ENCODE assay signal across 32 cellular contexts in genomic region chr10:30068482-30069223, GRCh38. TPM values are rescaled to one million over a fixed set of nuclear protein-coding genes. Genes with fewer than 3 reads are reported as not detected.
DNase-seq lines count a peak whose midpoint lies in the region; ATAC-seq and TF ChIP-seq lines count a peak whose summit lies in the region.
"Had no signal": no experiment of that assay in that cellular context is flagged by ENCODE, and none has a peak within 500 bp of the region (broad histone marks: within the 10 kb centered on the region; RNA-seq: fewer than 3 reads in every experiment).

No MANE protein-coding gene starts in this region.

- no peaks in the 10 kb centered on the region for H3K27me3 ChIP-seq in GM23248 (replicated peaks; ENCODE audit: insufficient read depth)
- no peaks in the 10 kb centered on the region for H3K27me3 ChIP-seq in PC-9 (ENCODE audit: insufficient read depth, low read depth)
- H3K27me3 ChIP-seq in cardiac muscle cell: no peaks in the 10 kb centered on the region
- H3K27me3 ChIP-seq in mesendoderm (ENCODE audit: insufficient read depth, low read length, poor library complexity): no peaks in the 10 kb centered on the region
- H3K27me3 ChIP-seq: brain microvascular endothelial cell, colonic mucosa, Peyer's patch, SJSA1, tibial artery had no signal

- CTCF ChIA-PET in PC-9 (lab: Charles Lee): no interaction called here

- H3F3A ChIP-seq in GM23248 (ENCODE audit: insufficient read depth) (0 out of 2 replicates have a peak, but pooled peaks cover under 1% of the 10 kb centered on the region), PC-9 (ENCODE audit: insufficient read depth, low read depth) (peaks cover 5% of the 10 kb centered on the region; the same call in 1 of the 2 replicates)

- H3K23ac ChIP-seq in mesendoderm (ENCODE audit: low read length): no peak overlapping the region

- H4K5ac ChIP-seq in mesendoderm (ENCODE audit: low read length): no peak overlapping the region

- no peak overlapping the region for H3K18ac ChIP-seq in mesendoderm (ENCODE audit: low read length)

- BruUV-seq in PC-9 (replicated peaks; lab: Mats Ljungman, UMichigan): no TSS peak

- H3K27ac ChIP-seq in GM23248 (no peak overlapping the region), PC-9 (peak overlapping the region; percentile 59), cardiac muscle cell (peak overlapping the region; percentile 77), mesendoderm (ENCODE audit: low read depth, low read length) (no peak overlapping the region)
- H3K27ac ChIP-seq: brain microvascular endothelial cell, colonic mucosa, HL-60, Peyer's patch, SJSA1, tibial artery had no signal

- no peak for ATAC-seq in HG03159 (IDR thresholded peaks at IDR 0.05; ENCODE audit: unreplicated experiment)
- ATAC-seq: GM12878, left colon, natural killer cell, sciatic nerve had no signal

- H3K9me2 ChIP-seq in GM23248 (ENCODE audit: insufficient read depth) (no peaks in the 10 kb centered on the region), PC-9 (ENCODE audit: insufficient read depth) (no peaks in the 10 kb centered on the region)

- H3K79me1 ChIP-seq in mesendoderm (ENCODE audit: low read length): no peaks in the 10 kb centered on the region

- H3K79me2 ChIP-seq in GM23248 (ENCODE audit: insufficient read depth) (no peaks in the 10 kb centered on the region), PC-9 (ENCODE audit: low read depth) (no peaks in the 10 kb centered on the region), mesendoderm (ENCODE audit: control insufficient read depth, insufficient read depth, low read length) (no peaks in the 10 kb centered on the region)

- POLR2A ChIA-PET in PC-9 (lab: Charles Lee; ENCODE audit: unreplicated experiment): no interaction called here

- H3K4me1 ChIP-seq in GM23248 (ENCODE audit: insufficient read depth) (peaks cover 1% of the 10 kb centered on the region; the same call in 1 of the 2 replicates), PC-9 (replicated peaks; ENCODE audit: insufficient read depth) (peaks cover 10% of the 10 kb centered on the region), cardiac muscle cell (ENCODE audit: low read depth) (peaks cover 31% of the 10 kb centered on the region), mesendoderm (ENCODE audit: control insufficient read depth, low read depth, low read length) (peaks cover 6% of the 10 kb centered on the region)
- H3K4me1 ChIP-seq: colonic mucosa, Peyer's patch, tibial artery had no signal

- no peak overlapping the region for H3K4ac ChIP-seq in mesendoderm (ENCODE audit: low read depth, low read length)

- H2BK5ac ChIP-seq in mesendoderm (ENCODE audit: low read length): no peak overlapping the region

- DNase-seq in GM23248 (peak; percentile 6), PC-9 (peak; percentile 27 to 71), cardiac muscle cell (ENCODE audit: low read depth in 1 of 2, low spot score in 1 of 2) (peak in 1 of 2 donors; percentile 33), mesendoderm (peak; percentile 77), NCI-H1417 treated with DMSO at 0.1 percent for 48 hours (lab: John Stamatoyannopoulos, UW) (no peak), foreskin melanocyte (no peak), NCI-H69 (lab: John Stamatoyannopoulos, UW) (no peak)
- DNase-seq: activated CD4-positive, alpha-beta memory T cell treated with anti-CD3 and anti-CD28 coated beads, Interleukin-2, amount 10 ng/mL, durations not matched to agents 7 days and 5 days; activated CD4-positive, CD25-positive, alpha-beta regulatory T cell treated with anti-CD3 and anti-CD28 coated beads, Interleukin-2, amount 50 U/mL, for 72 hours; activated effector memory CD4-positive, alpha-beta T cell treated with anti-CD3 and anti-CD28 coated beads, Interleukin-2, amount 50 U/mL, for 16 hours; brain microvascular endothelial cell; C1 segment of cervical spinal cord; Caco-2; colonic mucosa; DND-41; glutamatergic neuron; HCEC 1CT; left colon; midbrain; natural killer cell; NCI-H1436 treated with DMSO at 0.1 percent for 48 hours; NCI-H2107; NCI-H510A; Peyer's patch; stimulated activated CD4-positive, alpha-beta T cell treated with anti-CD3 and anti-CD28 coated beads, Interleukin-4, amount 100 ng/mL, for 4 hours; stimulated activated naive CD4-positive, alpha-beta T cell; tibial artery had no signal

- H3K4me2 ChIP-seq in GM23248 (ENCODE audit: unreplicated experiment) (no peak overlapping the region), PC-9 (0 out of 2 replicates have a peak overlapping the region, but pooled peaks have one; percentile 26), mesendoderm (ENCODE audit: low read length) (no peak overlapping the region)

- no peak overlapping the region for H2BK120ac ChIP-seq in mesendoderm (ENCODE audit: low read depth, low read length)

- intact Hi-C loops in PC-9 (cut with micrococcal nuclease; ENCODE audit: unreplicated experiment): no loop called here

- H3K9ac ChIP-seq in GM23248: no peak overlapping the region
- H3K9ac ChIP-seq in mesendoderm (ENCODE audit: low read length): no peak overlapping the region

- no peak overlapping the region for H3K56ac ChIP-seq in mesendoderm (ENCODE audit: low read length)

- no peak overlapping the region for H2AK5ac ChIP-seq in mesendoderm (ENCODE audit: low read length)

- H3K9me3 ChIP-seq in GM23248 (ENCODE audit: low read depth): no peaks in the 10 kb centered on the region
- no peaks in the 10 kb centered on the region for H3K9me3 ChIP-seq in PC-9 (ENCODE audit: insufficient read depth, low read depth)
- no peaks in the 10 kb centered on the region for H3K9me3 ChIP-seq in cardiac muscle cell (ENCODE audit: low read depth)
- H3K9me3 ChIP-seq: Caco-2, colonic mucosa, Peyer's patch, SJSA1, tibial artery had no signal

- WGBS in GM23248 (ENCODE audit: low coverage in 1 of 2, low lambda C conversion rate in 2 of 2, missing lambda C conversion rate in 2 of 2), 2 experiments: 95 to 96% methylated on average over 4 of the region's 4 CpGs
- no CpG with 5 or more reads among the region's 4 CpGs for WGBS in mesendoderm (ENCODE audit: extremely low coverage, insufficient coverage, low lambda C conversion rate)

- no peak for TF ChIP-seq CTCF in PC-9 (conservative IDR thresholded peaks at IDR 0.05)
- TF ChIP-seq CTCF in cardiac muscle cell (IDR thresholded peaks at IDR 0.05; ENCODE audit: low read depth, low read length): no peak

- H4K20me1 ChIP-seq in GM23248 (ENCODE audit: insufficient read depth) (no peaks in the 10 kb centered on the region), PC-9 (ENCODE audit: insufficient read depth) (no peaks in the 10 kb centered on the region)

- in situ Hi-C loops in GM23248 (cut with MboI): no loop called here

- no peak overlapping the region for H4K8ac ChIP-seq in mesendoderm (ENCODE audit: low read depth, low read length)

- no peak overlapping the region for H2BK15ac ChIP-seq in mesendoderm (replicated peaks; ENCODE audit: low read depth)

- H3K4me3 ChIP-seq in GM23248 (no peak overlapping the region), PC-9 (no peak overlapping the region), cardiac muscle cell (no peak overlapping the region), mesendoderm (ENCODE audit: low read length) (no peak overlapping the region)
- H3K4me3 ChIP-seq: colonic mucosa, GM12878, Peyer's patch, SJSA1, tibial artery had no signal

- H2AFZ ChIP-seq in GM23248 (no peak overlapping the region), PC-9 (no peak overlapping the region)

- H3K36me3 ChIP-seq in GM23248 (ENCODE audit: low read depth) (no peaks in the 10 kb centered on the region), PC-9 (ENCODE audit: low read depth) (no peaks in the 10 kb centered on the region), cardiac muscle cell (no peaks in the 10 kb centered on the region), mesendoderm (ENCODE audit: control insufficient read depth, insufficient read depth, low read length) (no peaks in the 10 kb centered on the region)
- H3K36me3 ChIP-seq: brain microvascular endothelial cell, colonic mucosa, Peyer's patch, SJSA1, tibial artery had no signal

RNA-seq across cellular contexts. Expression of gene JCAD, which starts 9.3 kb away (rescaled TPM):
- 24.3 and 24.8 TPM in 2 replicates for total RNA-seq in GM23248 (2014; rRNA removed; shearing (Covaris generic))
- 17.1 and 21.1 TPM in 2 replicates for polyA plus RNA-seq in GM23248 (2016; fragmentation: Nextera tagmentation; extraction: Ambion mirVana)
- total RNA-seq in PC-9 (2021): 30.5 and 36.7 TPM in 2 replicates
- 36.7 and 44.3 TPM in 2 replicates for total RNA-seq in cardiac muscle cell
- 17.2 and 23.3 TPM in 2 replicates for polyA plus RNA-seq in cardiac muscle cell
- polyA plus RNA-seq in mesendoderm (2013, experiment 1 of 2): 0.53 TPM
- polyA plus RNA-seq in mesendoderm (2013, experiment 2 of 2): 0.73 TPM
- polyA plus RNA-seq: GM12878 had no signal

Comparison
In these comparisons a context has a peak if more than half of its experiments do, and no peak if none do; other contexts are left out.
1. DNase-seq: peak in GM23248 (single experiment), PC-9 (2 of 2) and mesendoderm (single experiment); none in NCI-H1417 treated with DMSO at 0.1 percent for 48 hours (single experiment), foreskin melanocyte (single experiment) and NCI-H69 (single experiment).
2. H3K27ac ChIP-seq: peak in PC-9 (single experiment) and cardiac muscle cell (single experiment); none in GM23248 (single experiment) and mesendoderm (single experiment).